In the genomic region with DNA sequence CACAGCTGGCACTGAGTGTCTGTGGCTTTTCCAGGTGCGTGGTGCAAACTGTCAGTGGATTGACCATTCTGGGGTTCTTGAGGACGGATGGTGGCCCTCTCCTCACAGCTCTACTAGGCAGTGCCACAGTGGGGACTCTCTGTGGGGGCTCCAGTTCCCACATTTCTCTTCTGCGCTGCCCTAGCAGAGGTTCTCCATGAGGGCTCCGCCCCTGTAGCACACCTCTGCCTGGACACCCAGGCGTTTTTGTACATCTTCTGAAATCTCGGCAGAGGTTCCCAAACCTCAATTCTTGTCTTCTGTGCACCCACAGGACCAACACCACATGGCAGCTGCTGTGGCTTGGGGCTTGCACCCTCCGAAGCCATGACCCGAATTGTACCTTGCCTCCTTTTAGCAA, we compare ENCODE assay signal across 29 cellular contexts. TPM values are rescaled to one million over a fixed set of nuclear protein-coding genes. Genes with fewer than 3 reads are reported as not detected.
"Had no signal": no experiment of that assay in that cellular context is flagged by ENCODE, and none has a peak within 500 bp of the region (broad histone marks: within the 10 kb centered on the region; RNA-seq: fewer than 3 reads in every experiment).

No MANE protein-coding gene starts in this region.

- H3K4me2 ChIP-seq: smooth muscle cell had no signal

- H3K9ac ChIP-seq: parathyroid adenoma had no signal

- H3K4me1 Mint-ChIP-seq: mesothelial cell of epicardium had no signal

- H3K27me3 ChIP-seq: colonic mucosa, esophagus squamous epithelium, heart right ventricle, left lung, neutrophil, right lobe of liver, stomach, tibial artery, upper lobe of left lung had no signal

- DNase-seq: colonic mucosa; effector CD8-positive, alpha-beta T cell; esophagus squamous epithelium; foreskin melanocyte; glutamatergic neuron; heart right ventricle; hippocampal formation; left cardiac atrium; left lung; mesenchymal stem cell; mucosa of descending colon; naive B cell; right lobe of liver; stimulated activated CD4-positive, alpha-beta T cell treated with anti-CD3 and anti-CD28 coated beads, Interleukin-12 subunit alpha, Interleukin-12 subunit beta, amount 100 ng/mL, for 4 hours; stimulated activated CD4-positive, alpha-beta T cell treated with anti-CD3 and anti-CD28 coated beads, Interleukin-1b, Interleukin-23, amount 100 ng/mL, for 48 hours; stimulated activated CD4-positive, alpha-beta T cell treated with anti-CD3 and anti-CD28 coated beads, Interleukin-4, amount 100 ng/mL, for 1 hour; stimulated activated CD8-positive, alpha-beta memory T cell treated with anti-CD3 and anti-CD28 coated beads, Interleukin-4, amount 100 ng/mL, for 48 hours; stimulated activated naive CD4-positive, alpha-beta T cell treated with Interleukin-2 at 50 U/mL for 16 hours; stomach; tibial artery; upper lobe of left lung had no signal

- H3K36me3 ChIP-seq: colonic mucosa, right lobe of liver had no signal

- H3K4me3 Mint-ChIP-seq: dendritic cell treated with granulocyte-macrophage colony-stimulating factor and Interleukin-4, amounts not matched to agents 40 ng/mL and 50 ng/mL, for 4 days; mesothelial cell of epicardium; natural killer cell treated with Interleukin-12 subunit alpha and Interleukin-12 subunit beta and Interleukin-15 and Interleukin-18, amount 100 ng/mL, for 72 hours had no signal

- ATAC-seq: left cardiac atrium; left lung; mucosa of descending colon; natural killer cell treated with Interleukin-12 subunit alpha and Interleukin-12 subunit beta and Interleukin-15 and Interleukin-18, amount 100 ng/mL, for 72 hours; right lobe of liver had no signal

- H3K4me3 ChIP-seq: colonic mucosa, esophagus squamous epithelium, heart right ventricle, left lung, mucosa of descending colon, right lobe of liver, smooth muscle cell, stomach, tibial artery, upper lobe of left lung had no signal

- H3K27me3 Mint-ChIP-seq: dendritic cell treated with granulocyte-macrophage colony-stimulating factor and Interleukin-4, amounts not matched to agents 40 ng/mL and 50 ng/mL, for 4 days; naive B cell; natural killer cell treated with Interleukin-12 subunit alpha and Interleukin-12 subunit beta and Interleukin-15 and Interleukin-18, amount 100 ng/mL, for 72 hours; progenitor cell of endocrine pancreas had no signal

- H3K27ac ChIP-seq: colonic mucosa, esophagus squamous epithelium, heart right ventricle, left lung, neutrophil, parathyroid adenoma, right lobe of liver, stomach, tibial artery, upper lobe of left lung had no signal

- H3K27ac Mint-ChIP-seq: dendritic cell treated with granulocyte-macrophage colony-stimulating factor and Interleukin-4, amounts not matched to agents 40 ng/mL and 50 ng/mL, for 4 days; mesothelial cell of epicardium; naive B cell; natural killer cell treated with Interleukin-12 subunit alpha and Interleukin-12 subunit beta and Interleukin-15 and Interleukin-18, amount 100 ng/mL, for 72 hours had no signal

- H2AFZ ChIP-seq: parathyroid adenoma had no signal

- H3K4me1 ChIP-seq: colonic mucosa, esophagus squamous epithelium, left lung, parathyroid adenoma, right lobe of liver, tibial artery had no signal

- H3K9me3 ChIP-seq: colonic mucosa, esophagus squamous epithelium, neutrophil, right lobe of liver, tibial artery, upper lobe of left lung had no signal

RNA-seq across cellular contexts. Expression of gene ACP5, which starts 29.0 kb away (rescaled TPM):
- total RNA-seq: endothelial cell of umbilical vein had no signal
